Comparison of ENCODE assay signal across 1 cellular context in genomic region chr1:201884472-201884871, GRCh38.
TF ChIP-seq lines count a peak whose summit lies in the region.

No MANE protein-coding gene starts in this region.

TF ChIP-seq in IMR-90, 13 proteins besides CTCF, POLR2A, EP300 and RAD21 (continued from another document):
- TF ChIP-seq MXI1 (IDR thresholded peaks at IDR 0.05; ENCODE audit: borderline replicate concordance, low read depth, low read length) (no peak), FOS (IDR thresholded peaks at IDR 0.05; ENCODE audit: low read depth, low read length) (no peak), RFX5 (IDR thresholded peaks at IDR 0.05; ENCODE audit: low read depth, low read length) (no peak), MAZ (IDR thresholded peaks at IDR 0.05; ENCODE audit: borderline replicate concordance, low read depth, low read length) (no peak)
- TF ChIP-seq, protein P1, sequence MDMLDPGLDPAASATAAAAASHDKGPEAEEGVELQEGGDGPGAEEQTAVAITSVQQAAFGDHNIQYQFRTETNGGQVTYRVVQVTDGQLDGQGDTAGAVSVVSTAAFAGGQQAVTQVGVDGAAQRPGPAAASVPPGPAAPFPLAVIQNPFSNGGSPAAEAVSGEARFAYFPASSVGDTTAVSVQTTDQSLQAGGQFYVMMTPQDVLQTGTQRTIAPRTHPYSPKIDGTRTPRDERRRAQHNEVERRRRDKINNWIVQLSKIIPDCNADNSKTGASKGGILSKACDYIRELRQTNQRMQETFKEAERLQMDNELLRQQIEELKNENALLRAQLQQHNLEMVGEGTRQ (IDR thresholded peaks at IDR 0.05; ENCODE audit: low read depth, low read length) = no peak
